In the genomic region with DNA sequence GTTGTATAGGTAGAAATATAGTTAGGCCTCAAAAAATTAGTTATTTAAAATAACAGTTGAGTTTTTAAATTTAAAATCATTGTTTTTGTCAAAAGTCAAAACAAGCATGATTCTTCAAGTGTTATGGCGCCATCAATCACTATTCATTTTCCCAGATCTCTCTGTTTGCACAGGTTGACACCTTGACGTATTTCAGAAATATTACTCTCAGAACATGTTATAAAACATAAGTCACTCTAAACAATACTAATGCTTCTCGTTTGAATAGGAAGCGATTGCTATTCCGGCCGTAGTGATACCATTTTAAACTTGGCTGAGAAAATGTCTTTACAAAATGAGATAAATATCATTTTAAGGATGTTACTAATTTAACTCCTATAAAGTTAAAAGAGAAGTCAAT, we compare ENCODE assay signal across 22 cellular contexts.
"Had no signal": no experiment of that assay in that cellular context is flagged by ENCODE, and none has a peak within 500 bp of the region (broad histone marks: within the 10 kb centered on the region; RNA-seq: fewer than 3 reads in every experiment).

No MANE protein-coding gene starts in this region.

- H3K4me2 ChIP-seq: hepatocyte had no signal

- H3K4me1 ChIP-seq: foreskin keratinocyte had no signal

- H3K36me3 ChIP-seq: esophagus muscularis mucosa, gastroesophageal sphincter, heart left ventricle, left lung, lower lobe of right lung had no signal

- H3K27ac ChIP-seq: coronary artery, dorsolateral prefrontal cortex, esophagus muscularis mucosa, foreskin keratinocyte, gastroesophageal sphincter, heart left ventricle, hepatocyte, left lung, lower lobe of right lung had no signal

- H2AFZ ChIP-seq: hepatocyte had no signal

- FAIRE-seq: colon, endothelial cell of umbilical vein, frontal cortex, keratinocyte had no signal

- H3K79me2 ChIP-seq: hepatocyte had no signal

- H3K27me3 ChIP-seq: dorsolateral prefrontal cortex, esophagus muscularis mucosa, foreskin keratinocyte, gastroesophageal sphincter, heart left ventricle, hepatocyte, left lung had no signal

- DNase-seq: dermis blood vessel endothelial cell; dorsolateral prefrontal cortex; effector CD4-positive, alpha-beta T cell; effector memory CD4-positive, alpha-beta T cell; foreskin keratinocyte; heart left ventricle; hypothalamus; immature natural killer cell; left cardiac atrium; left lung; left ventricle myocardium superior; lower lobe of right lung; mesenchymal stem cell; mucosa of descending colon had no signal

- H3K4me3 ChIP-seq: coronary artery, dorsolateral prefrontal cortex, esophagus muscularis mucosa, gastroesophageal sphincter, heart left ventricle, hepatocyte, left lung, lower lobe of right lung, mucosa of descending colon had no signal
